ENCODE assay signal across 1 cellular context in genomic region chr6:44475417-44475778, GRCh38.
TF ChIP-seq lines count a peak whose summit lies in the region.

No MANE protein-coding gene starts in this region.

TF ChIP-seq in H1, 55 proteins besides CTCF, POLR2A, EP300 and RAD21:
- TF ChIP-seq EZH2 (IDR thresholded peaks at IDR 0.05; ENCODE audit: low read depth, low read length, severe bottlenecking) (no peak), MAFK (IDR thresholded peaks at IDR 0.05; ENCODE audit: low read depth, low read length) (no peak), SUZ12 (IDR thresholded peaks at IDR 0.05; ENCODE audit: low read length) (no peak), TEAD4 (IDR thresholded peaks at IDR 0.05; ENCODE audit: low read depth, low read length) (no peak)
